In the genomic region with DNA sequence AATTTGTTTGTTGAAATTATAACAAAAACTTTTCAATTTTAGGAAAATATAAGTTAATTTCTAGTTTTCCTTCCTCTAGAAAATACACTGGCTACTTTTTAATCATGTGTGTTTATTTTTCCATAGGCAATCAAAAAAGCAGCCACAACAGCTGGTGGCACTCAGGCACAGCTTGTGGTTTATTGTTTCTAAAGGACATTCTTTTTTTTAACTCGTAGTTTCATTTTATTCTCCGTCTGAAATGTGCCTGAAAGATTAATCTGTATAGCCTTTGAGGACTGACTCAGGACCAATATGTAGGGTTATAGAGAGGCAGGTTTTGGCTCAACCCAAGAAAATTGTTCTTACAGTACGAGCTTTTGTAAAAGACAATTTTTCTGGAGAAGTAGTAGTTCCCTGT, we compare ENCODE assay signal across 17 cellular contexts. TPM values are rescaled to one million over a fixed set of nuclear protein-coding genes. Genes with fewer than 3 reads are reported as not detected.
DNase-seq lines count a peak whose midpoint lies in the region; ATAC-seq and TF ChIP-seq lines count a peak whose summit lies in the region.
"Had no signal": no experiment of that assay in that cellular context is flagged by ENCODE, and none has a peak within 500 bp of the region (broad histone marks: within the 10 kb centered on the region; RNA-seq: fewer than 3 reads in every experiment).

No MANE protein-coding gene starts in this region.

- WGBS in upper lobe of left lung, 2 donors: 70 to 76% methylated on average over 3 of the region's 3 CpGs

- ATAC-seq in upper lobe of left lung (ENCODE audit: low FRiP score in 2 of 2) (no peak), HG03469 (IDR thresholded peaks at IDR 0.05; ENCODE audit: unreplicated experiment) (no peak)
- ATAC-seq: activated CD4-positive, alpha-beta T cell treated with anti-CD3 and anti-CD28 coated beads for 36 hours; activated naive CD8-positive, alpha-beta T cell treated with anti-CD3 and anti-CD28 coated beads, Interleukin-2, amount 50 U/mL, for 24 hours; right lobe of liver had no signal

- H3K4me1 Mint-ChIP-seq in activated T-helper 2 cell treated with anti-CD3 and anti-CD28 coated beads, Interferon-gamma antibody, Interleukin-2, Interleukin-4, amounts not matched to agents 10 μg/mL and 5 μg/mL and 100 μg/mL, durations not matched to agents 14 hours and 24 hours and 36 hours (ENCODE audit: low read depth): peaks cover 3% of the 10 kb centered on the region
- H3K4me1 Mint-ChIP-seq: activated CD4-positive, alpha-beta T cell treated with anti-CD3 and anti-CD28 coated beads for 36 hours; activated naive CD8-positive, alpha-beta T cell treated with anti-CD3 and anti-CD28 coated beads, Interleukin-2, amount 50 U/mL, for 24 hours had no signal

- no peak for TF ChIP-seq CTCF in upper lobe of left lung (IDR thresholded peaks at IDR 0.05)

- H3K36me3 Mint-ChIP-seq in activated T-helper 2 cell treated with anti-CD3 and anti-CD28 coated beads, Interferon-gamma antibody, Interleukin-2, Interleukin-4, amounts not matched to agents 10 μg/mL and 5 μg/mL and 100 μg/mL, durations not matched to agents 14 hours and 24 hours and 36 hours (ENCODE audit: low read depth): peaks cover 35% of the 10 kb centered on the region

- peak overlapping the region in 3 of 4 donors; percentile 32 to 46 (median 45) for H3K27ac ChIP-seq in upper lobe of left lung
- H3K27ac ChIP-seq: colonic mucosa, HL-60, right lobe of liver, thyroid gland had no signal

- intact Hi-C loops in activated T-helper 2 cell treated with anti-CD3 and anti-CD28 coated beads, Interferon-gamma antibody, Interleukin-2, Interleukin-4, amounts not matched to agents 10 μg/mL and 5 μg/mL and 100 μg/mL, durations not matched to agents 14 hours and 24 hours and 36 hours (cut with micrococcal nuclease): no loop called here

- no peaks in the 10 kb centered on the region for H3K27me3 ChIP-seq in upper lobe of left lung
- H3K27me3 ChIP-seq: BE2C, colonic mucosa, right lobe of liver, thyroid gland had no signal

- no peaks in the 10 kb centered on the region for H3K9me3 ChIP-seq in upper lobe of left lung
- H3K9me3 ChIP-seq: BE2C, colonic mucosa, right lobe of liver, thyroid gland had no signal

- H3K36me3 ChIP-seq in upper lobe of left lung: peaks cover 5 to 59% (median 43%) of the 10 kb centered on the region in 4 donors
- H3K36me3 ChIP-seq: BE2C had no signal

- TF ChIP-seq POLR2A in upper lobe of left lung (IDR thresholded peaks at IDR 0.05): no peak

- no peak for TF ChIP-seq EP300 in upper lobe of left lung (IDR thresholded peaks at IDR 0.05)

- H3K27me3 Mint-ChIP-seq in activated T-helper 2 cell treated with anti-CD3 and anti-CD28 coated beads, Interferon-gamma antibody, Interleukin-2, Interleukin-4, amounts not matched to agents 10 μg/mL and 5 μg/mL and 100 μg/mL, durations not matched to agents 14 hours and 24 hours and 36 hours (ENCODE audit: low read depth): no peaks in the 10 kb centered on the region
- H3K27me3 Mint-ChIP-seq: activated CD4-positive, alpha-beta T cell treated with anti-CD3 and anti-CD28 coated beads for 36 hours; activated naive CD8-positive, alpha-beta T cell treated with anti-CD3 and anti-CD28 coated beads, Interleukin-2, amount 50 U/mL, for 24 hours had no signal

- no peak overlapping the region for H3K4me3 ChIP-seq in upper lobe of left lung
- H3K4me3 ChIP-seq: colonic mucosa, right lobe of liver, thyroid gland had no signal

- DNase-seq in H4 (ENCODE audit: low spot score) (peak; percentile 48), NCI-H2107 treated with DMSO at 0.1 percent for 48 hours (lab: John Stamatoyannopoulos, UW; ENCODE audit: unreplicated experiment) (peak; percentile 81), fibroblast of peridontal ligament (ENCODE audit: extremely low read depth) (peak; percentile 53), upper lobe of left lung (no peak), GM03348 (ENCODE audit: low spot score) (no peak)
- DNase-seq in activated T-helper 2 cell treated with anti-CD3 and anti-CD28 coated beads, Interferon-gamma antibody, Interleukin-2, Interleukin-4, amounts not matched to agents 10 μg/mL and 5 μg/mL and 100 μg/mL, durations not matched to agents 14 hours and 24 hours and 36 hours (ENCODE audit: low spot score): no peak
- DNase-seq: activated CD4-positive, alpha-beta T cell treated with anti-CD3 and anti-CD28 coated beads for 36 hours; activated effector memory CD4-positive, alpha-beta T cell treated with Interleukin-2 at 50 U/mL for 16 hours; activated naive CD8-positive, alpha-beta T cell treated with anti-CD3 and anti-CD28 coated beads, Interleukin-2, amount 50 U/mL, for 24 hours; BE2C; colonic mucosa; NK-92 treated with Interleukin-12 subunit alpha and Interleukin-12 subunit beta, amount 100 ng/mL, for 24 hours; right lobe of liver; stimulated activated naive CD4-positive, alpha-beta T cell treated with Interleukin-2 at 50 U/mL for 16 hours; thyroid gland had no signal

- no peaks in the 10 kb centered on the region for H3K9me3 Mint-ChIP-seq in activated T-helper 2 cell treated with anti-CD3 and anti-CD28 coated beads, Interferon-gamma antibody, Interleukin-2, Interleukin-4, amounts not matched to agents 10 μg/mL and 5 μg/mL and 100 μg/mL, durations not matched to agents 14 hours and 24 hours and 36 hours
- H3K9me3 Mint-ChIP-seq: activated naive CD8-positive, alpha-beta T cell treated with anti-CD3 and anti-CD28 coated beads, Interleukin-2, amount 50 U/mL, for 24 hours had no signal

- no peaks in the 10 kb centered on the region for H3K4me1 ChIP-seq in upper lobe of left lung
- H3K4me1 ChIP-seq: BE2C, colonic mucosa had no signal

- H3K27ac Mint-ChIP-seq in activated T-helper 2 cell treated with anti-CD3 and anti-CD28 coated beads, Interferon-gamma antibody, Interleukin-2, Interleukin-4, amounts not matched to agents 10 μg/mL and 5 μg/mL and 100 μg/mL, durations not matched to agents 14 hours and 24 hours and 36 hours: no peak overlapping the region
- H3K27ac Mint-ChIP-seq: activated CD4-positive, alpha-beta T cell treated with anti-CD3 and anti-CD28 coated beads for 36 hours; activated naive CD8-positive, alpha-beta T cell treated with anti-CD3 and anti-CD28 coated beads, Interleukin-2, amount 50 U/mL, for 24 hours had no signal

- no peak overlapping the region for H3K4me3 Mint-ChIP-seq in activated T-helper 2 cell treated with anti-CD3 and anti-CD28 coated beads, Interferon-gamma antibody, Interleukin-2, Interleukin-4, amounts not matched to agents 10 μg/mL and 5 μg/mL and 100 μg/mL, durations not matched to agents 14 hours and 24 hours and 36 hours (ENCODE audit: low read depth)
- H3K4me3 Mint-ChIP-seq: activated CD4-positive, alpha-beta T cell treated with anti-CD3 and anti-CD28 coated beads for 36 hours; activated naive CD8-positive, alpha-beta T cell treated with anti-CD3 and anti-CD28 coated beads, Interleukin-2, amount 50 U/mL, for 24 hours had no signal

RNA-seq across cellular contexts. Expression of a gene that starts 20.6 kb away (rescaled TPM):
- 19.2 and 24.3 TPM in 2 replicates for total RNA-seq in H4 (2014; rRNA removed; shearing (Covaris generic))
- total RNA-seq in upper lobe of left lung: 100 to 1,000 TPM in 2 of 6 donors, 10 to 100 TPM in 4; 47.1 to 107 (median 88.2) TPM
- total RNA-seq in activated T-helper 2 cell treated with anti-CD3 and anti-CD28 coated beads, Interferon-gamma antibody, Interleukin-2, Interleukin-4, amounts not matched to agents 10 μg/mL and 5 μg/mL and 100 μg/mL, durations not matched to agents 14 hours and 24 hours and 36 hours: 23.3 and 25.9 TPM in 2 replicates

RNA-seq across cellular contexts. Expression of a gene that starts 26.6 kb away (rescaled TPM):
- total RNA-seq in H4 (2014; rRNA removed; shearing (Covaris generic)): 10.8 and 12.6 TPM in 2 replicates
- 10 to 100 TPM; 10.9 to 50.3 (median 21.2) TPM for total RNA-seq in upper lobe of left lung
- 13.6 and 14.0 TPM in 2 replicates for total RNA-seq in activated T-helper 2 cell treated with anti-CD3 and anti-CD28 coated beads, Interferon-gamma antibody, Interleukin-2, Interleukin-4, amounts not matched to agents 10 μg/mL and 5 μg/mL and 100 μg/mL, durations not matched to agents 14 hours and 24 hours and 36 hours

Comparison
In these comparisons a context has a peak if more than half of its experiments do, and no peak if none do; other contexts are left out.
1. DNase-seq: peak in H4 (single experiment), NCI-H2107 treated with DMSO at 0.1 percent for 48 hours (single experiment) and fibroblast of peridontal ligament (single experiment); none in upper lobe of left lung (0 of 2), activated T-helper 2 cell treated with anti-CD3 and anti-CD28 coated beads, Interferon-gamma antibody, Interleukin-2, Interleukin-4, amounts not matched to agents 10 μg/mL and 5 μg/mL and 100 μg/mL, durations not matched to agents 14 hours and 24 hours and 36 hours (single experiment) and GM03348 (single experiment).